8 cellular contexts compared by ENCODE assay signal in the genomic region with DNA sequence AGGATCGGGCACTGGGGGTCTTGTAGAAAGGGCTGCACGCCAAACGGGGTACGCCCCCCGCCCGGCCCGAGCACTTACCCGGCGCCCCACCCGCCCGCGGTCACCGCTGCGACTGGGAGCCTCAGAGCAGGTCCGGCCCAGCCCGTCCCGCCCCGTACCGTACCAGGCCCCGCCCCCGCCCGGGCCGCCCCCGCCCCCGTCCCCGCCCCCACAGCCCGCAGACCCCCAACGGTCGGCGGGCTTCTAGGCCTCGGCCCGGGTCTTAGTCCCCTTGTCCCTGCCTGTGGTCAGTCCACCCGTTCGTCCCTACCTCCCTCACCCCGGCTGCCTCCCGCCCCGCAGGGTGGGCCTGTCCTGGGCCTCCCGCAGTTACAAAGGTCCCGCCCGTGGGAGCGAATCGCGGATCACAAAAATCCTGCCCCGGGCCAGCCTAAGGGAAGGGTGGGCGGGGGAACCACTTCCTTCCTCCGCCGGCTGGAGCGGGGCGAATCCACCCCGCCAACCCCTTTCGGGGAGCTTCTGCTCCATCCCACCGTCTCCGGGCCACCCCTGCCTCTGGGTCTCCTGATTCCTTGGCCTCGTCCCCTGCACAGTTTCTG. TPM values are rescaled to one million over a fixed set of nuclear protein-coding genes. Genes with fewer than 3 reads are reported as not detected.
DNase-seq lines count a peak whose midpoint lies in the region; ATAC-seq, FAIRE-seq and TF ChIP-seq lines count a peak whose summit lies in the region.

A gene with protein sequence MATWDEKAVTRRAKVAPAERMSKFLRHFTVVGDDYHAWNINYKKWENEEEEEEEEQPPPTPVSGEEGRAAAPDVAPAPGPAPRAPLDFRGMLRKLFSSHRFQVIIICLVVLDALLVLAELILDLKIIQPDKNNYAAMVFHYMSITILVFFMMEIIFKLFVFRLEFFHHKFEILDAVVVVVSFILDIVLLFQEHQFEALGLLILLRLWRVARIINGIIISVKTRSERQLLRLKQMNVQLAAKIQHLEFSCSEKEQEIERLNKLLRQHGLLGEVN (minus strand): TSS at position 114 of the 599 bp plus-strand sequence. CDS start 5,870 bp downstream, outside the sequence.

- POLR2A ChIA-PET in GM12878 (lab: Charles Lee), result interaction anchor here (0.6 to 2.3 kb wide), 9 partner anchors 9 to 202 kb away, joined by 3 to 16 read pairs (median 3); no protein-coding TSS in a partner anchor

- H3K27me3 Mint-ChIP-seq in HFFc6 (ENCODE audit: insufficient read depth) (peaks cover 42% of the 10 kb centered on the region), immature natural killer cell (ENCODE audit: low read depth in 3 of 3) (peaks cover 2 to 8% (median 3%) of the 10 kb centered on the region in 3 donors)

- H3K4me2 ChIP-seq in GM12878 (ENCODE audit: control insufficient read depth, insufficient read depth), result peak within 1 kb of the TSS; percentile 92

- H3K27ac Mint-ChIP-seq in HFFc6 (no peak within 1 kb of the TSS), immature natural killer cell (peak within 1 kb of the TSS; percentile 78 to 97 (median 92))

- peaks cover 48% of the 10 kb centered on the region for H3K79me2 ChIP-seq in GM12878 (ENCODE audit: control insufficient read depth, insufficient read depth, low read length)

- H3K4me1 ChIP-seq in GM12878 (ENCODE audit: control insufficient read depth, insufficient read depth, low read length), result peaks cover 38% of the 10 kb centered on the region

- H3K27ac ChIP-seq in SK-N-MC (no peak within 1 kb of the TSS), GM12878 (ENCODE audit: control insufficient read depth, insufficient read depth) (peak within 1 kb of the TSS; percentile 85)

- RAD21 ChIA-PET in GM12878 (lab: Charles Lee; ENCODE audit: unreplicated experiment), result interaction anchor here (1.0 to 1.8 kb wide), 5 partner anchors 9 to 89 kb away, joined by 4 to 10 read pairs (median 4); no protein-coding TSS in a partner anchor

- H3K9ac ChIP-seq in SK-N-MC (ENCODE audit: insufficient read length) (peak within 1 kb of the TSS; percentile 75), GM12878 (ENCODE audit: control insufficient read depth, insufficient read depth, low read length) (peak within 1 kb of the TSS; percentile 79)

- no TSS peak for BruUV-seq in GM12878 (replicated peaks; lab: Mats Ljungman, UMichigan)

- H3K4me3 ChIP-seq in SK-N-MC, result peak within 1 kb of the TSS; percentile 77
- H3K4me3 ChIP-seq in GM12878, result peak within 1 kb of the TSS; percentile 90

- TF ChIP-seq CTCF in HFFc6 (IDR thresholded peaks at IDR 0.05) (no peak), GM12878 (IDR thresholded peaks at IDR 0.05 in 2 of 3, conservative IDR thresholded peaks at IDR 0.05 in 1 of 3; ENCODE audit: control insufficient read depth in 2 of 3, extremely low read depth in 1 of 3, insufficient read depth in 1 of 3, low read depth in 3 of 3, low read length in 3 of 3) (no peak)

- TF ChIP-seq POLR2A in GM12878 (IDR thresholded peaks at IDR 0.05; ENCODE audit: low read depth, low read length), result peak; percentile 58

- H3K27me3 ChIP-seq in GM12878 (replicated peaks in 1 of 2; ENCODE audit: control insufficient read depth in 2 of 2, insufficient read depth in 2 of 2, low read length in 1 of 2), result no peaks in the 10 kb centered on the region

- in situ Hi-C loops in GM12878 (cut with MboI), result no loop called here

- CTCF ChIA-PET in GM12878 (lab: Yijun Ruan, JAX), result interaction anchor here (1.2 to 1.5 kb wide), 3 partner anchors 9 to 86 kb away, joined by 3 to 7 read pairs (median 4); no protein-coding TSS in a partner anchor

- under 1% methylated on average over 18 of the region's 54 CpGs for WGBS in GM12878 (ENCODE audit: insufficient coverage, insufficient replicate concordance, low lambda C conversion rate, missing lambda C conversion rate)

- H3K4me3 Mint-ChIP-seq in HFFc6 (peak within 1 kb of the TSS; percentile 74), immature natural killer cell (peak within 1 kb of the TSS; percentile 84 to 96 (median 89))

- H3K36me3 Mint-ChIP-seq in HFFc6 (ENCODE audit: low read depth) (no peaks in the 10 kb centered on the region), immature natural killer cell (peaks cover 9 to 19% (median 11%) of the 10 kb centered on the region in 3 donors)

- intact Hi-C loops in GM12878 (cut with micrococcal nuclease; ENCODE audit: unreplicated experiment), result loop anchor here (2.0 kb wide), 1 partner anchor 18 kb away; no protein-coding TSS in a partner anchor

- H3K9me3 Mint-ChIP-seq in HFFc6, result peaks cover 4% of the 10 kb centered on the region; the same call in 1 of the 2 replicates
- H3K9me3 Mint-ChIP-seq in immature natural killer cell, result no peaks in the 10 kb centered on the region

- H3K36me3 ChIP-seq in SK-N-MC (ENCODE audit: insufficient read depth, low read length), result no peaks in the 10 kb centered on the region
- peaks cover 2 to 10% of the 10 kb centered on the region in 2 experiments; a peak in 1 of 4 replicates for H3K36me3 ChIP-seq in GM12878 (ENCODE audit: control insufficient read depth in 2 of 2, insufficient read depth in 2 of 2, low read length in 1 of 2)

- H4K20me1 ChIP-seq in GM12878 (ENCODE audit: control insufficient read depth, insufficient read depth), result no peaks in the 10 kb centered on the region

- ATAC-seq in GM12878 (peak; percentile 74), HG03280 (IDR thresholded peaks at IDR 0.05; ENCODE audit: unreplicated experiment) (no peak), GM18858 (IDR thresholded peaks at IDR 0.05; ENCODE audit: unreplicated experiment) (no peak)

- H3K4me1 Mint-ChIP-seq in HFFc6 (ENCODE audit: low read depth) (0 out of 2 replicates have a peak, but pooled peaks cover 4% of the 10 kb centered on the region), immature natural killer cell (peaks cover 35 to 65% of the 10 kb centered on the region in 2 donors)

- SMC1A ChIA-PET in GM12878 (lab: Charles Lee; ENCODE audit: uncharacterized antibody, unreplicated experiment), result interaction anchor here (0.9 to 1.8 kb wide), 9 partner anchors 11 to 87 kb away, joined by 3 to 11 read pairs (median 4); no protein-coding TSS in a partner anchor

- no peaks in the 10 kb centered on the region for H3K9me3 ChIP-seq in SK-N-MC (ENCODE audit: low read depth, low read length)
- no peaks in the 10 kb centered on the region; the same call in 2 of the 3 replicates for H3K9me3 ChIP-seq in GM12878 (replicated peaks; ENCODE audit: control insufficient read depth, insufficient read depth, low read length)

- peak within 1 kb of the TSS; percentile 81 for H2AFZ ChIP-seq in GM12878 (ENCODE audit: control insufficient read depth, low read depth, low read length)

- no peak for TF ChIP-seq RAD21 in GM12878 (IDR thresholded peaks at IDR 0.05; ENCODE audit: insufficient read depth, low read depth, low read length)

- DNase-seq in EH (ENCODE audit: low read depth) (peak; percentile 43), HFFc6 (no peak), SK-N-MC (ENCODE audit: low read depth, low spot score) (no peak), GM12878 (ENCODE audit: low read depth, low spot score) (no peak), immature natural killer cell (peak; percentile 48)
- DNase-seq in stimulated activated CD4-positive, alpha-beta T cell treated with anti-CD3 and anti-CD28 coated beads, Interleukin-1b, Interleukin-23, amount 100 ng/mL, for 4 hours (ENCODE audit: low read depth in 2 of 2), result peak; percentile 14 to 31

- no peak for TF ChIP-seq EP300 in GM12878 (IDR thresholded peaks at IDR 0.05; ENCODE audit: borderline replicate concordance in 1 of 2, control insufficient read depth in 1 of 2, low read depth in 2 of 2, low read length in 2 of 2)

- FAIRE-seq in GM12878 (lab: Jason Lieb, UNC), result no peak

TF ChIP-seq in GM12878, 131 proteins besides CTCF, POLR2A, EP300 and RAD21:
- TF ChIP-seq RBBP5 (conservative IDR thresholded peaks at IDR 0.05) (no peak), SP1 (IDR thresholded peaks at IDR 0.05; ENCODE audit: low read depth, low read length) (peak; percentile 41), CHD2 (IDR thresholded peaks at IDR 0.05; ENCODE audit: borderline replicate concordance, low read depth, low read length) (no peak), EGR1 (IDR thresholded peaks at IDR 0.05; ENCODE audit: borderline replicate concordance in 1 of 2, low read depth in 2 of 2, low read length in 2 of 2) (peak in 1 of 2 experiments; percentile 47; a peak in 1 of 3 replicates), POLR2AphosphoS2 (IDR thresholded peaks at IDR 0.05; ENCODE audit: low read depth, low read length) (0 out of 2 replicates have a peak, but pooled peaks have one; percentile 12), BACH1 (IDR thresholded peaks at IDR 0.05; ENCODE audit: borderline replicate concordance) (0 out of 2 replicates have a peak, but pooled peaks have one; percentile 34), EED (IDR thresholded peaks at IDR 0.05; ENCODE audit: low read depth) (peak; percentile 10; the same call in 1 of the 2 replicates), TAF1 (IDR thresholded peaks at IDR 0.05; ENCODE audit: borderline replicate concordance, low read depth, low read length) (peak; percentile 41; the same call in 1 of the 2 replicates)

RNA-seq across cellular contexts. Expression of the gene that starts here (rescaled TPM):
- under 1 TPM in 5 of 6 experiments, not detected in 1; 0.09 to 0.71 (median 0.33) TPM for total RNA-seq in HFFc6 (2021; fragmentation: NEBNext Ultra II Directional; extraction: Animal tissue kit (Norgen Biotek cat#: 25700))
- 114 and 137 TPM in 2 replicates for total RNA-seq in GM12878 (2013; cell fraction: nucleolus; rRNA removed)
- total RNA-seq in GM12878 (2014; rRNA removed), result 112 and 132 TPM in 2 replicates
- total RNA-seq in GM12878 (2014; rRNA removed; fragmentation: Illumina TruSeq; extraction: Trizol), result 93.9 and 94.4 TPM in 2 replicates
- total RNA-seq in GM12878 (2021), result 82.5 and 87.1 TPM in 2 replicates
- 67.2 TPM for polyA plus RNA-seq in GM12878 (2011; ENCODE audit: low read depth)
- 123 and 181 TPM in 2 replicates for polyA plus RNA-seq in GM12878 (2011; rRNA removed)
- 130 and 168 TPM in 2 replicates for polyA plus RNA-seq in GM12878 (2011; cell fraction: cytosol; rRNA removed)
- polyA plus RNA-seq in GM12878 (2011; cell fraction: nucleus; rRNA removed), result 91.0 and 91.5 TPM in 2 replicates
- 108 and 110 TPM in 2 replicates for polyA plus RNA-seq in GM12878 (2012)
- 130 and 134 TPM in 2 replicates for polyA plus RNA-seq in GM12878 (2014; fragmentation: Illumina TruSeq; extraction: Trizol)
- 10 to 100 TPM; 27.8 to 38.9 TPM for polyA plus RNA-seq in GM12878 (2014; fragmentation: Nextera tagmentation; extraction: Ambion mirVana)
- polyA plus RNA-seq in GM12878 (2014; rRNA removed), result 77.4 and 85.4 TPM in 2 replicates
- 100 to 1,000 TPM; 125 to 126 TPM for polyA plus RNA-seq in GM12878 (2016; fragmentation: Nextera tagmentation; extraction: Ambion mirVana)
- 95.5 and 100 TPM in 2 replicates for polyA minus RNA-seq in GM12878 (2011; rRNA and poly(A)+ RNA removed)
- 37.6 and 43.0 TPM in 2 replicates for polyA minus RNA-seq in GM12878 (2011; cell fraction: cytosol; rRNA and poly(A)+ RNA removed)
- 23.3 and 41.7 TPM in 2 replicates for polyA minus RNA-seq in GM12878 (2011; cell fraction: nucleus; rRNA and poly(A)+ RNA removed)
- 10 to 100 TPM; 28.8 to 54.0 (median 33.3) TPM for polyA plus RNA-seq in immature natural killer cell

Comparison
In these comparisons a context has a peak if more than half of its experiments do, and no peak if none do; other contexts are left out.
1. RNA of the gene that starts here (total RNA-seq): 82.5 to 137 TPM in GM12878; 0.09 to 0.71 TPM in HFFc6; every median in the first group is over 10 times any median in the second.
2. DNase-seq: peak in EH (single experiment), immature natural killer cell (3 of 3) and stimulated activated CD4-positive, alpha-beta T cell treated with anti-CD3 and anti-CD28 coated beads, Interleukin-1b, Interleukin-23, amount 100 ng/mL, for 4 hours (2 of 2); none in HFFc6 (single experiment), SK-N-MC (single experiment) and GM12878 (single experiment).